ENCODE assay signal across 1 cellular context in the genomic region with DNA sequence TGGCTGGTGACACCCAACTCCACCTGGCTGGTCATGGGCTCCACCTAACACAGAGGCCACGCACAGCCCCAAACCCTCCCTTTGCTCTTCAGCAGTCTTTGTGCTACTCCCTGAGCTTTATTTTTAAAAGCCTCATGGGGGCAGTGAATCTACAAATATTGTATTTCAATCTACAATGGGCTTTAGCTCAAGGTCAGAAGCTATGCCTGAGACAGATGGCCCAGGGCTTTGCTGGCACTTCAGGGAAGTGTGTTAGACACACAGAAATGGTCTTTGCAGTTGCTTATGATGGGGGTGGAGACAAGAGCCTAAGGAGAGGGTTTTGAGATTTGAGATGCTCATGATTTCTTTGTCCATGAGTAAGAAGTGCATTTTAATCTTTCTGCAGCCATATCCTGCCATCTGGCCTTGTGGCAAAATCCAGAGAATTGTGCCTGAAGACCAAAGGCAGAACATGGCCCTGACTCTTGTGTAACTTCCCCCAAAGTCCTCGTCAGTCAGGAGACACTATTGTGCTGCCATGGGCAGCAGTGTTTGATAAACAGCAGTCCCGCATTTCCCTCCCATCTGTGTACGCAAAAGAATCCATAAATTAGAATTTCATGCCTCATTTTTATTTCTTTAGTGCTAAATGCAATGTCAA.
TF ChIP-seq lines count a peak whose summit lies in the region.

No MANE protein-coding gene starts in this region.

TF ChIP-seq in HCT116, 20 proteins besides CTCF, POLR2A, EP300 and RAD21 (continued from another document):
- TF ChIP-seq ELF1 (IDR thresholded peaks at IDR 0.05; ENCODE audit: borderline replicate concordance, low read depth) (no peak), ZFX (IDR thresholded peaks at IDR 0.05) (no peak), CBX3 (IDR thresholded peaks at IDR 0.05; ENCODE audit: low read depth) (no peak), TCF7L2 (IDR thresholded peaks at IDR 0.05; ENCODE audit: borderline replicate concordance, extremely low read depth, insufficient read depth, insufficient read length) (no peak)
